In genomic region chr21:33968082-33968997, GRCh38 we compare ENCODE assay signal across 8 cellular contexts. TPM values are rescaled to one million over a fixed set of nuclear protein-coding genes. Genes with fewer than 3 reads are reported as not detected.
DNase-seq lines count a peak whose midpoint lies in the region; ATAC-seq, FAIRE-seq and TF ChIP-seq lines count a peak whose summit lies in the region.

No MANE protein-coding gene starts in this region.

- H4K20me1 ChIP-seq in endothelial cell of umbilical vein (replicated peaks; ENCODE audit: control insufficient read depth, extremely low read depth, insufficient read depth, low read length), result no peaks in the 10 kb centered on the region

- no peak for DNase-seq in activated T-cell treated with anti-CD3 and anti-CD28 coated beads, Interleukin-2, amount 50 U/mL, for 24 hours
- no peak for DNase-seq in activated T-cell treated with anti-CD3 and anti-CD28 coated beads, Interleukin-2, amount 50 U/mL, for 48 hours
- no peak for DNase-seq in Panc1 (ENCODE audit: low read depth, low spot score)
- peak; percentile 97 for DNase-seq in endothelial cell of umbilical vein (ENCODE audit: low read depth, low spot score)
- DNase-seq in naive B cell, result no peak
- no peak for DNase-seq in ovary
- DNase-seq in NCI-H146 treated with DMSO at 0.1 percent for 48 hours (lab: John Stamatoyannopoulos, UW; ENCODE audit: unreplicated experiment), result no peak

- CTCF ChIA-PET in Panc1 (lab: Charles Lee), result no interaction called here
- CTCF ChIA-PET in endothelial cell of umbilical vein (lab: Charles Lee), result interaction anchor here (0.6 to 4.4 kb wide), 14 partner anchors 11 to 399 kb away, joined by 3 to 38 read pairs (median 4); partner anchors contain the start of genes MRPS6 and SLC5A3

- BruUV-seq in Panc1 (replicated peaks; lab: Mats Ljungman, UMichigan) (no TSS peak), endothelial cell of umbilical vein (replicated peaks; lab: Mats Ljungman, UMichigan) (no TSS peak)

- TF ChIP-seq EP300 in ovary (IDR thresholded peaks at IDR 0.05), result no peak

- dilution Hi-C loops in endothelial cell of umbilical vein (cut with MboI; ENCODE audit: extremely low pct_ligation_motif_present, low sequenced_read_pairs), result no loop called here

- no peaks in the 10 kb centered on the region for H3K27me3 Mint-ChIP-seq in activated T-cell treated with anti-CD3 and anti-CD28 coated beads, Interleukin-2, amount 50 U/mL, for 24 hours
- peaks cover 0 to 3% (median 0%) of the 10 kb centered on the region in 3 donors for H3K27me3 Mint-ChIP-seq in naive B cell

- POLR2A ChIA-PET in Panc1 (lab: Charles Lee), result interaction anchor here (0.7 kb wide), 1 partner anchor 114 kb away, joined by 14 read pairs; no protein-coding TSS in a partner anchor
- POLR2A ChIA-PET in endothelial cell of umbilical vein (lab: Charles Lee), result interaction anchor here (0.7 to 1.4 kb wide), 4 partner anchors 21 to 868 kb away, joined by 3 to 9 read pairs (median 6); partner anchors contain the start of genes MRPS6 and SLC5A3

- H3K9ac ChIP-seq in endothelial cell of umbilical vein (replicated peaks; ENCODE audit: extremely low read depth, insufficient read depth, low read length), result peak overlapping the region; percentile 51

- no peak for TF ChIP-seq CTCF in Panc1 (IDR thresholded peaks at IDR 0.05)
- no peak for TF ChIP-seq CTCF in endothelial cell of umbilical vein (IDR thresholded peaks at IDR 0.05; ENCODE audit: extremely low read depth in 1 of 2, insufficient read depth in 1 of 2, low read depth in 1 of 2, low read length in 2 of 2)
- TF ChIP-seq CTCF in ovary (IDR thresholded peaks at IDR 0.05), result no peak

- in situ Hi-C loops in Panc1 (cut with HindIII; ENCODE audit: low pct_unique_long_range_greater_than_20kb, low sequenced_read_pairs), result no loop called here

- H2AFZ ChIP-seq in endothelial cell of umbilical vein (ENCODE audit: low read depth, low read length), result peak overlapping the region; percentile 50

- ATAC-seq in Panc1, result no peak
- ATAC-seq in naive B cell (ENCODE audit: low read depth in 2 of 2), result peak; percentile 36 to 58
- no peak for ATAC-seq in GM21619 (IDR thresholded peaks at IDR 0.05; ENCODE audit: unreplicated experiment)

- WGBS in ovary, 3 donors, result 63 to 67% (median 66%) methylated on average over 5 of the region's 5 CpGs

- H3K4me3 ChIP-seq in Panc1 (ENCODE audit: low read depth in 2 of 2, low read length in 2 of 2), result no peak overlapping the region
- H3K4me3 ChIP-seq in endothelial cell of umbilical vein (replicated peaks in 1 of 3; ENCODE audit: insufficient read depth in 1 of 3, low read depth in 1 of 3, low read length in 3 of 3), result peak overlapping the region in 1 of 3 experiments; percentile 10
- H3K4me3 ChIP-seq in ovary, result no peak overlapping the region

- H3K4me1 ChIP-seq in Panc1 (ENCODE audit: control insufficient read depth, insufficient read depth, low read length) (peaks cover 34% of the 10 kb centered on the region), endothelial cell of umbilical vein (ENCODE audit: control insufficient read depth, extremely low read depth, insufficient read depth, low read length) (peaks cover 36% of the 10 kb centered on the region), ovary (ENCODE audit: insufficient read depth) (peaks cover 2% of the 10 kb centered on the region)

- peaks cover 45% of the 10 kb centered on the region for H3K4me1 Mint-ChIP-seq in activated T-cell treated with anti-CD3 and anti-CD28 coated beads, Interleukin-2, amount 50 U/mL, for 24 hours (ENCODE audit: low read depth)
- H3K4me1 Mint-ChIP-seq in naive B cell, result peaks cover 0 to 3% (median 0%) of the 10 kb centered on the region in 3 donors

- peaks cover 6% of the 10 kb centered on the region for H3K9me3 Mint-ChIP-seq in activated T-cell treated with anti-CD3 and anti-CD28 coated beads, Interleukin-2, amount 50 U/mL, for 24 hours
- peaks cover 0 to 2% (median 0%) of the 10 kb centered on the region in 7 donors for H3K9me3 Mint-ChIP-seq in naive B cell

- TF ChIP-seq POLR2A in endothelial cell of umbilical vein (IDR thresholded peaks at IDR 0.05; ENCODE audit: low read depth, low read length) (no peak), ovary (IDR thresholded peaks at IDR 0.05) (no peak)

- H3K27me3 ChIP-seq in Panc1 (ENCODE audit: control insufficient read depth, insufficient read depth, low read length), result no peaks in the 10 kb centered on the region
- H3K27me3 ChIP-seq in endothelial cell of umbilical vein (ENCODE audit: control insufficient read depth in 2 of 2, insufficient read depth in 2 of 2, low read length in 2 of 2), result peaks cover 0 to 3% of the 10 kb centered on the region in 2 experiments
- H3K27me3 ChIP-seq in ovary, result no peaks in the 10 kb centered on the region

- H3K36me3 Mint-ChIP-seq in activated T-cell treated with anti-CD3 and anti-CD28 coated beads, Interleukin-2, amount 50 U/mL, for 24 hours (ENCODE audit: low read depth), result peaks cover 38% of the 10 kb centered on the region
- H3K36me3 Mint-ChIP-seq in naive B cell, result no peaks in the 10 kb centered on the region

- no peaks in the 10 kb centered on the region for H3K79me2 ChIP-seq in endothelial cell of umbilical vein (ENCODE audit: control insufficient read depth, insufficient read depth, low read length)

- H3K27ac Mint-ChIP-seq in activated T-cell treated with anti-CD3 and anti-CD28 coated beads, Interleukin-2, amount 50 U/mL, for 24 hours, result peak overlapping the region; percentile 22
- H3K27ac Mint-ChIP-seq in naive B cell, result peak overlapping the region in 1 of 6 donors; percentile 8

- H3K9me3 ChIP-seq in Panc1 (ENCODE audit: control insufficient read depth, insufficient read depth, low read depth, low read length) (no peaks in the 10 kb centered on the region), endothelial cell of umbilical vein (replicated peaks; ENCODE audit: control insufficient read depth, insufficient read depth, low read length) (no peaks in the 10 kb centered on the region), ovary (no peaks in the 10 kb centered on the region)

- H3K27ac ChIP-seq in Panc1 (ENCODE audit: low read length), result peak overlapping the region; percentile 23; the same call in 1 of the 2 replicates
- H3K27ac ChIP-seq in endothelial cell of umbilical vein (ENCODE audit: insufficient read depth, low read depth, low read length), result peak overlapping the region; percentile 84
- H3K27ac ChIP-seq in ovary, result no peak overlapping the region

- H3K36me3 ChIP-seq in Panc1 (ENCODE audit: control insufficient read depth, insufficient read depth, low read length), result no peaks in the 10 kb centered on the region; the same call in 1 of the 2 replicates
- H3K36me3 ChIP-seq in endothelial cell of umbilical vein (ENCODE audit: control insufficient read depth in 2 of 2, extremely low read depth in 1 of 2, insufficient read depth in 2 of 2, low read length in 2 of 2), result no peaks in the 10 kb centered on the region
- H3K36me3 ChIP-seq in ovary, result no peaks in the 10 kb centered on the region

- H3K4me3 Mint-ChIP-seq in activated T-cell treated with anti-CD3 and anti-CD28 coated beads, Interleukin-2, amount 50 U/mL, for 24 hours, result no peak overlapping the region
- no peak overlapping the region for H3K4me3 Mint-ChIP-seq in naive B cell

- FAIRE-seq in endothelial cell of umbilical vein (lab: Jason Lieb, UNC), result no peak

- intact Hi-C loops in Panc1 (cut with micrococcal nuclease; ENCODE audit: unreplicated experiment), result no loop called here
- intact Hi-C loops in endothelial cell of umbilical vein (cut with micrococcal nuclease), result loop anchor here (5.0 kb wide), 1 partner anchor 201 kb away; no protein-coding TSS in a partner anchor
- intact Hi-C loops in ovary (cut with DNase I), result no loop called here

- H3K4me2 ChIP-seq in endothelial cell of umbilical vein (ENCODE audit: insufficient read depth, low read length), result peak overlapping the region; percentile 73

- no peaks in the 10 kb centered on the region for H3K9me1 ChIP-seq in endothelial cell of umbilical vein (replicated peaks; ENCODE audit: control insufficient read depth, extremely low read depth, insufficient read depth, low read length)

TF ChIP-seq in endothelial cell of umbilical vein, 7 proteins besides CTCF, POLR2A, EP300 and RAD21:
- TF ChIP-seq EZH2 (IDR thresholded peaks at IDR 0.05; ENCODE audit: borderline replicate concordance, low read depth, low read length, severe bottlenecking) (no peak), MYC (IDR thresholded peaks at IDR 0.05; ENCODE audit: low read depth, low read length) (no peak), JUN (IDR thresholded peaks at IDR 0.05; ENCODE audit: borderline replicate concordance, insufficient read depth, insufficient read length, low read depth) (peak; percentile 86), MAX (IDR thresholded peaks at IDR 0.05; ENCODE audit: insufficient read depth, insufficient read length) (peak; percentile 62), GATA2 (IDR thresholded peaks at IDR 0.05; ENCODE audit: insufficient read depth, insufficient read length, low read depth, low read length) (peak; percentile 92), POLR2AphosphoS5 (IDR thresholded peaks at IDR 0.05; ENCODE audit: insufficient read depth, low read depth, low read length) (peak; percentile 75), FOS (IDR thresholded peaks at IDR 0.05; ENCODE audit: borderline replicate concordance, insufficient read depth, low read length) (peak; percentile 98)

RNA-seq across cellular contexts. Expression of gene ATP5PO, which starts 52.7 kb away (rescaled TPM):
- total RNA-seq in Panc1 (2021; ENCODE audit: unreplicated experiment), result 190 TPM
- polyA plus RNA-seq in Panc1 (2012; ENCODE audit: insufficient read length), result 219 TPM
- total RNA-seq in endothelial cell of umbilical vein, result 187 and 190 TPM in 2 replicates
- polyA plus RNA-seq in endothelial cell of umbilical vein, result 126 and 207 TPM in 2 replicates
- 287 and 323 TPM in 2 replicates for polyA plus RNA-seq in endothelial cell of umbilical vein (2011; cell fraction: cytosol; rRNA removed)
- 99.2 and 106 TPM in 2 replicates for polyA plus RNA-seq in endothelial cell of umbilical vein (2011; cell fraction: nucleus; rRNA removed)
- 254 and 279 TPM in 2 replicates for polyA plus RNA-seq in endothelial cell of umbilical vein (2012)
- 69.4 and 79.5 TPM in 2 replicates for polyA minus RNA-seq in endothelial cell of umbilical vein
- polyA minus RNA-seq in endothelial cell of umbilical vein (2011; cell fraction: cytosol; rRNA and poly(A)+ RNA removed), result 70.8 TPM
- 25.3 and 29.9 TPM in 2 replicates for polyA minus RNA-seq in endothelial cell of umbilical vein (2011; cell fraction: nucleus; rRNA and poly(A)+ RNA removed)
- polyA plus RNA-seq in naive B cell (ENCODE audit: low read depth in 6 of 6), result 100 to 1,000 TPM; 299 to 386 (median 357) TPM
- total RNA-seq in ovary, result 100 to 1,000 TPM; 144 to 221 (median 169) TPM
- polyA plus RNA-seq in ovary, result 100 to 1,000 TPM; 252 to 283 TPM

Comparison
In these comparisons a context has a peak if more than half of its experiments do, and no peak if none do; other contexts are left out.
1. ATAC-seq: peak in naive B cell (2 of 2); none in Panc1 (single experiment) and GM21619 (single experiment).
2. H3K27ac ChIP-seq: peak in Panc1 (single experiment) and endothelial cell of umbilical vein (single experiment); none in ovary (0 of 2).